In the genomic region with DNA sequence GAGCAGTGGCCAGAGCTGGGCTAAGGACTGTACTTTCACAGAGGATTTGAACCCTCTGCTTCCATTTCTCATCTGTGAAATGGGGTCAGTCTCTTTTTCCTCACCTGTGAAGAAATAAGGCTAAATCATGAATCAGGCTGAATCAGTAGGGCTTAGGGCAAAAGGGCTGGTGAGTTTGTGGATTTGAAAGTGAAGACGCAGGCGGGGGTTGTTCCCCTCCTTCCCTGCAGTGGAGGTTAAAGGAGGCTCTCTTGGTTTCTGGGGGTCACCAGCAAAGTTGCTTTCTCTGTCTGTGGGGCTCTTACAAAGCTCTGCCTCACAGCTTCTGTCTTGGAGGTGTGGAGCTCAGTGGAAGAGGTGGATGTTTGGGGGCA, we compare ENCODE assay signal across 10 cellular contexts. TPM values are rescaled to one million over a fixed set of nuclear protein-coding genes. Genes with fewer than 3 reads are reported as not detected.
DNase-seq lines count a peak whose midpoint lies in the region; ATAC-seq, FAIRE-seq and TF ChIP-seq lines count a peak whose summit lies in the region.
"Had no signal": no experiment of that assay in that cellular context is flagged by ENCODE, and none has a peak within 500 bp of the region (broad histone marks: within the 10 kb centered on the region; RNA-seq: fewer than 3 reads in every experiment).

No MANE protein-coding gene starts in this region.

- DNase-seq in AG10803 (ENCODE audit: low read depth) (no peak), Panc1 (ENCODE audit: low read depth, low spot score) (no peak), esophagus squamous epithelium (lab: John Stamatoyannopoulos, UW) (no peak), progenitor cell of endocrine pancreas (ENCODE audit: low spot score, unreplicated experiment) (no peak), cerebellar cortex (ENCODE audit: low spot score) (no peak), NCI-H526 (lab: John Stamatoyannopoulos, UW) (no peak), pancreas (no peak)

- ATAC-seq in Panc1 = no peak
- ATAC-seq in pancreas = no peak
- no peak for ATAC-seq in activated CD4-positive, CD25-positive, alpha-beta regulatory T cell treated with anti-CD3 and anti-CD28 coated beads, Interleukin-2, amount 50 U/mL, for 24 hours

- H3K4me3 Mint-ChIP-seq in progenitor cell of endocrine pancreas (ENCODE audit: low read depth) = no peak overlapping the region
- H3K4me3 Mint-ChIP-seq: T-helper 1 cell treated with Interleukin-12 subunit alpha and Interleukin-12 subunit beta and Interleukin-4 antibody, amounts not matched to agents 30 μg/mL and 1 μg/mL, for 36 hours had no signal

- CTCF ChIA-PET in Panc1 (lab: Charles Lee) = interaction anchor here (0.6 to 1.3 kb wide), 3 partner anchors 8 to 32 kb away, joined by 3 to 9 read pairs (median 3); no protein-coding TSS in a partner anchor

- H3K36me3 ChIP-seq in Panc1 (ENCODE audit: control insufficient read depth, insufficient read depth, low read length) (no peaks in the 10 kb centered on the region), esophagus squamous epithelium (peaks cover 0 to 2% (median 0%) of the 10 kb centered on the region in 3 donors), pancreas (no peaks in the 10 kb centered on the region)

- peaks cover 48% of the 10 kb centered on the region for H3K4me1 Mint-ChIP-seq in progenitor cell of endocrine pancreas (ENCODE audit: low read depth)

- no peaks in the 10 kb centered on the region for H3K27me3 Mint-ChIP-seq in progenitor cell of endocrine pancreas

- POLR2A ChIA-PET in Panc1 (lab: Charles Lee) = no interaction called here

- peaks cover 6% of the 10 kb centered on the region for H3K36me3 Mint-ChIP-seq in progenitor cell of endocrine pancreas (ENCODE audit: insufficient read depth)

- in situ Hi-C loops in Panc1 (cut with HindIII; ENCODE audit: low pct_unique_long_range_greater_than_20kb, low sequenced_read_pairs) = no loop called here

- no peaks in the 10 kb centered on the region for H3K9me3 Mint-ChIP-seq in progenitor cell of endocrine pancreas (ENCODE audit: low read depth)
- H3K9me3 Mint-ChIP-seq: T-helper 1 cell treated with Interleukin-12 subunit alpha and Interleukin-12 subunit beta and Interleukin-4 antibody, amounts not matched to agents 30 μg/mL and 1 μg/mL, for 36 hours had no signal

- FAIRE-seq in pancreas (lab: Jason Lieb, UNC) = no peak

- BruUV-seq in Panc1 (replicated peaks; lab: Mats Ljungman, UMichigan) = no TSS peak

- no peaks in the 10 kb centered on the region for H3K9me3 ChIP-seq in Panc1 (ENCODE audit: control insufficient read depth, insufficient read depth, low read depth, low read length)
- H3K9me3 ChIP-seq in esophagus squamous epithelium = no peaks in the 10 kb centered on the region
- H3K9me3 ChIP-seq in pancreas = no peaks in the 10 kb centered on the region

- H3K4me1 ChIP-seq in Panc1 (ENCODE audit: control insufficient read depth, insufficient read depth, low read length) (peaks cover 66% of the 10 kb centered on the region), esophagus squamous epithelium (peaks cover 62 to 90% (median 73%) of the 10 kb centered on the region in 3 donors), pancreas (peaks cover 15 to 49% (median 27%) of the 10 kb centered on the region in 3 donors)

- H3K27ac ChIP-seq in Panc1 (ENCODE audit: low read length) (peak overlapping the region; percentile 95), esophagus squamous epithelium (peak overlapping the region; percentile 93 to 99 (median 98)), pancreas (peak overlapping the region in 1 of 4 donors; percentile 33)
- H3K27ac ChIP-seq: parathyroid adenoma had no signal

- intact Hi-C loops in Panc1 (cut with micrococcal nuclease; ENCODE audit: unreplicated experiment) = no loop called here
- intact Hi-C loops in esophagus squamous epithelium (cut with DNase I) = no loop called here
- intact Hi-C loops in pancreas (cut with DNase I) = no loop called here

- H3K4me3 ChIP-seq in AG10803 (ENCODE audit: low read length) (peak overlapping the region; percentile 20), Panc1 (ENCODE audit: low read depth in 2 of 2, low read length in 2 of 2) (no peak overlapping the region), esophagus squamous epithelium (peak overlapping the region in 1 of 4 donors; percentile 92), pancreas (no peak overlapping the region)

- peak overlapping the region; percentile 81 for H3K27ac Mint-ChIP-seq in progenitor cell of endocrine pancreas
- H3K27ac Mint-ChIP-seq: T-helper 1 cell treated with Interleukin-12 subunit alpha and Interleukin-12 subunit beta and Interleukin-4 antibody, amounts not matched to agents 30 μg/mL and 1 μg/mL, for 36 hours had no signal

- 29 to 40% methylated on average over 1 to 2 of the region's 2 CpGs for WGBS in esophagus squamous epithelium, 2 donors
- 84 to 94% methylated on average over 2 of the region's 2 CpGs for WGBS in pancreas, 2 donors

- no peak for TF ChIP-seq POLR2A in esophagus squamous epithelium (IDR thresholded peaks at IDR 0.05)

- TF ChIP-seq CTCF in AG10803 (conservative IDR thresholded peaks at IDR 0.05; ENCODE audit: low read length) = no peak
- no peak for TF ChIP-seq CTCF in Panc1 (IDR thresholded peaks at IDR 0.05)
- TF ChIP-seq CTCF in esophagus squamous epithelium (IDR thresholded peaks at IDR 0.05) = no peak
- no peak for TF ChIP-seq CTCF in progenitor cell of endocrine pancreas (IDR thresholded peaks at IDR 0.05; ENCODE audit: unreplicated experiment)
- TF ChIP-seq CTCF in pancreas (IDR thresholded peaks at IDR 0.05) = no peak

- no peaks in the 10 kb centered on the region for H3K27me3 ChIP-seq in Panc1 (ENCODE audit: control insufficient read depth, insufficient read depth, low read length)
- H3K27me3 ChIP-seq in esophagus squamous epithelium = no peaks in the 10 kb centered on the region
- H3K27me3 ChIP-seq in pancreas = no peaks in the 10 kb centered on the region

RNA-seq across cellular contexts. Expression of a gene that starts 17.6 kb away (rescaled TPM):
- total RNA-seq in Panc1 (2021; ENCODE audit: unreplicated experiment) (142 TPM), esophagus squamous epithelium (100 to 1,000 TPM in 3 of 4 donors, 10 to 100 TPM in 1; 76.5 to 205 (median 118) TPM), progenitor cell of endocrine pancreas (154 and 169 TPM in 2 replicates), pancreas (10 to 100 TPM; 35.5 to 57.2 (median 41.0) TPM)
- polyA plus RNA-seq in Panc1 (2012; ENCODE audit: insufficient read length) = 80.5 TPM
- 10 to 100 TPM in 1 of 2 donors, 1 to 10 TPM in 1; 9.9 to 20.2 TPM for polyA plus RNA-seq in pancreas

RNA-seq across cellular contexts. Expression of a gene that starts 40.7 kb away (rescaled TPM):
- total RNA-seq in Panc1 (2021; ENCODE audit: unreplicated experiment) (1,959 TPM), esophagus squamous epithelium (1,000 to 10,000 TPM; 1,098 to 4,026 (median 2,484) TPM), progenitor cell of endocrine pancreas (1,941 and 2,072 TPM in 2 replicates), pancreas (1,000 to 10,000 TPM; 1,164 to 1,840 (median 1,380) TPM)
- polyA plus RNA-seq in Panc1 (2012; ENCODE audit: insufficient read length) = 1,891 TPM
- polyA plus RNA-seq in pancreas = 1,000 to 10,000 TPM; 2,004 to 2,138 TPM
